14 cellular contexts compared by ENCODE assay signal in genomic region chr1:8018492-8019228, GRCh38. TPM values are rescaled to one million over a fixed set of nuclear protein-coding genes. Genes with fewer than 3 reads are reported as not detected.
DNase-seq lines count a peak whose midpoint lies in the region; ATAC-seq, FAIRE-seq and TF ChIP-seq lines count a peak whose summit lies in the region.
"Had no signal": no experiment of that assay in that cellular context is flagged by ENCODE, and none has a peak within 500 bp of the region (broad histone marks: within the 10 kb centered on the region; RNA-seq: fewer than 3 reads in every experiment).

No MANE protein-coding gene starts in this region.

- H3K9me3 Mint-ChIP-seq in brain, result no peaks in the 10 kb centered on the region
- no peaks in the 10 kb centered on the region for H3K9me3 Mint-ChIP-seq in stimulated activated memory B cell treated with anti-CD40 and anti-IgM and Interleukin-4, amounts not matched to agents 10 μg/mL and 1 μg/mL and 100 μg/mL, for 72 hours
- H3K9me3 Mint-ChIP-seq: CD4-positive, alpha-beta T cell had no signal

- no peak overlapping the region for H3K9ac ChIP-seq in kidney (ENCODE audit: low read length in 2 of 2)

- H3K27ac Mint-ChIP-seq in brain, result peak overlapping the region in 4 of 5 experiments; percentile 7 to 67 (median 36)
- H3K27ac Mint-ChIP-seq in stimulated activated memory B cell treated with anti-CD40 and anti-IgM and Interleukin-4, amounts not matched to agents 10 μg/mL and 1 μg/mL and 100 μg/mL, for 72 hours, result no peak overlapping the region
- H3K27ac Mint-ChIP-seq: CD4-positive, alpha-beta T cell had no signal

- H3K36me3 Mint-ChIP-seq in brain, result peaks cover 4% of the 10 kb centered on the region
- H3K36me3 Mint-ChIP-seq in stimulated activated memory B cell treated with anti-CD40 and anti-IgM and Interleukin-4, amounts not matched to agents 10 μg/mL and 1 μg/mL and 100 μg/mL, for 72 hours, result no peaks in the 10 kb centered on the region

- no peaks in the 10 kb centered on the region for H3K9me3 ChIP-seq in kidney (ENCODE audit: control insufficient read depth in 1 of 2, low read length in 2 of 2)
- no peaks in the 10 kb centered on the region for H3K9me3 ChIP-seq in gastrocnemius medialis

- no peak for ATAC-seq in gastrocnemius medialis
- ATAC-seq in stimulated activated memory B cell treated with anti-CD40 and anti-IgM and Interleukin-4, amounts not matched to agents 10 μg/mL and 1 μg/mL and 100 μg/mL, for 72 hours, result no peak
- no peak for ATAC-seq in HG02798 (IDR thresholded peaks at IDR 0.05; ENCODE audit: poor library complexity, unreplicated experiment)
- ATAC-seq: GM12878, left cardiac atrium had no signal

- in situ Hi-C loops in gastrocnemius medialis (cut with MboI; ENCODE audit: low sequenced_read_pairs in 4 of 4), result no loop called here

- H3K4me1 ChIP-seq in kidney (ENCODE audit: control insufficient read depth in 1 of 2, insufficient read depth in 1 of 2, low read depth in 1 of 2, low read length in 2 of 2) (peaks cover 19 to 43% of the 10 kb centered on the region in 2 donors), gastrocnemius medialis (peaks cover 91 to 98% of the 10 kb centered on the region in 2 donors)

- peak; percentile 6 for FAIRE-seq in H54 (lab: Jason Lieb, UNC)
- no peak for FAIRE-seq in kidney (lab: Jason Lieb, UNC)
- FAIRE-seq: GM12878 had no signal

- peak overlapping the region; percentile 29 to 70 (median 32) for H3K4me3 Mint-ChIP-seq in brain
- H3K4me3 Mint-ChIP-seq in stimulated activated memory B cell treated with anti-CD40 and anti-IgM and Interleukin-4, amounts not matched to agents 10 μg/mL and 1 μg/mL and 100 μg/mL, for 72 hours, result no peak overlapping the region
- H3K4me3 Mint-ChIP-seq: CD4-positive, alpha-beta T cell had no signal

- peaks cover 4% of the 10 kb centered on the region for H3K27me3 Mint-ChIP-seq in brain
- H3K27me3 Mint-ChIP-seq in stimulated activated memory B cell treated with anti-CD40 and anti-IgM and Interleukin-4, amounts not matched to agents 10 μg/mL and 1 μg/mL and 100 μg/mL, for 72 hours, result peaks cover 8% of the 10 kb centered on the region

- DNase-seq in H54 (ENCODE audit: insufficient read length, low spot score), result no peak
- DNase-seq in kidney, result no peak
- DNase-seq in gastrocnemius medialis, result no peak
- DNase-seq in NCI-H2171 (lab: John Stamatoyannopoulos, UW), result no peak
- DNase-seq in DMS79 (lab: John Stamatoyannopoulos, UW), result no peak
- DNase-seq: CD4-positive, alpha-beta T cell; effector CD8-positive, alpha-beta T cell; left cardiac atrium; stimulated activated CD4-positive, alpha-beta T cell treated with anti-CD3 and anti-CD28 coated beads, Interleukin-12 subunit alpha, Interleukin-12 subunit beta, amount 100 ng/mL, for 4 hours; stimulated activated naive CD4-positive, alpha-beta T cell had no signal

- H3K4me1 Mint-ChIP-seq in brain, result peaks cover 89% of the 10 kb centered on the region
- no peaks in the 10 kb centered on the region for H3K4me1 Mint-ChIP-seq in stimulated activated memory B cell treated with anti-CD40 and anti-IgM and Interleukin-4, amounts not matched to agents 10 μg/mL and 1 μg/mL and 100 μg/mL, for 72 hours

- TF ChIP-seq CTCF in brain (conservative IDR thresholded peaks at IDR 0.05) (no peak), kidney (IDR thresholded peaks at IDR 0.05; ENCODE audit: borderline replicate concordance, extremely low read depth, insufficient read depth) (no peak), gastrocnemius medialis (IDR thresholded peaks at IDR 0.05 in 4 of 5, conservative IDR thresholded peaks at IDR 0.05 in 1 of 5) (no peak)

- H3K4me3 ChIP-seq in kidney (ENCODE audit: low read length in 2 of 2), result peak overlapping the region; percentile 9 to 23
- H3K4me3 ChIP-seq in gastrocnemius medialis, result no peak overlapping the region
- H3K4me3 ChIP-seq: GM12878 had no signal

- H3K27ac ChIP-seq in kidney (ENCODE audit: low read depth in 2 of 2, low read length in 2 of 2), result peak overlapping the region in 1 of 2 donors; percentile 13
- peak overlapping the region; percentile 64 to 94 (median 88) for H3K27ac ChIP-seq in gastrocnemius medialis

- TF ChIP-seq POLR2A in H54 (IDR thresholded peaks at IDR 0.05; ENCODE audit: low read depth, low read length), result no peak
- TF ChIP-seq POLR2A in gastrocnemius medialis (IDR thresholded peaks at IDR 0.05), result no peak

- intact Hi-C loops in kidney (cut with DNase I) (no loop called here), gastrocnemius medialis (cut with DNase I; ENCODE audit: low total_unique reads) (loop anchor here (10.0 kb wide), 1 partner anchor 1046 kb away; the partner anchor contains the start of gene SLC2A5)

- H3K27me3 ChIP-seq in gastrocnemius medialis, result no peaks in the 10 kb centered on the region

- peaks cover 17 to 31% of the 10 kb centered on the region in 2 donors for H3K36me3 ChIP-seq in kidney (ENCODE audit: control insufficient read depth in 1 of 2, insufficient read depth in 2 of 2, low read length in 2 of 2)
- peaks cover 0 to 22% of the 10 kb centered on the region in 2 donors for H3K36me3 ChIP-seq in gastrocnemius medialis

RNA-seq across cellular contexts. Expression of gene ERRFI1, which starts 7.4 kb away (rescaled TPM):
- polyA plus RNA-seq in brain (ENCODE audit: insufficient read depth, low read depth, low replicate concordance) (8.9 TPM), kidney (ENCODE audit: insufficient read depth, low read depth, low replicate concordance) (25.0 TPM)
- total RNA-seq in kidney (71.3 TPM), gastrocnemius medialis (100 to 1,000 TPM; 184 to 644 (median 448) TPM)

RNA-seq across cellular contexts. Expression of gene PARK7, which starts 57.1 kb away (rescaled TPM):
- polyA plus RNA-seq in brain (ENCODE audit: insufficient read depth, low read depth, low replicate concordance), result 495 TPM
- 239 TPM for total RNA-seq in kidney
- 481 TPM for polyA plus RNA-seq in kidney (ENCODE audit: insufficient read depth, low read depth, low replicate concordance)
- total RNA-seq in gastrocnemius medialis, result 100 to 1,000 TPM; 291 to 370 (median 332) TPM

Comparison
In these comparisons a context has a peak if more than half of its experiments do, and no peak if none do; other contexts are left out.
1. H3K4me3 ChIP-seq: peak in kidney (2 of 2); none in gastrocnemius medialis (0 of 4).